ENCODE assay signal across 23 cellular contexts in the genomic region with DNA sequence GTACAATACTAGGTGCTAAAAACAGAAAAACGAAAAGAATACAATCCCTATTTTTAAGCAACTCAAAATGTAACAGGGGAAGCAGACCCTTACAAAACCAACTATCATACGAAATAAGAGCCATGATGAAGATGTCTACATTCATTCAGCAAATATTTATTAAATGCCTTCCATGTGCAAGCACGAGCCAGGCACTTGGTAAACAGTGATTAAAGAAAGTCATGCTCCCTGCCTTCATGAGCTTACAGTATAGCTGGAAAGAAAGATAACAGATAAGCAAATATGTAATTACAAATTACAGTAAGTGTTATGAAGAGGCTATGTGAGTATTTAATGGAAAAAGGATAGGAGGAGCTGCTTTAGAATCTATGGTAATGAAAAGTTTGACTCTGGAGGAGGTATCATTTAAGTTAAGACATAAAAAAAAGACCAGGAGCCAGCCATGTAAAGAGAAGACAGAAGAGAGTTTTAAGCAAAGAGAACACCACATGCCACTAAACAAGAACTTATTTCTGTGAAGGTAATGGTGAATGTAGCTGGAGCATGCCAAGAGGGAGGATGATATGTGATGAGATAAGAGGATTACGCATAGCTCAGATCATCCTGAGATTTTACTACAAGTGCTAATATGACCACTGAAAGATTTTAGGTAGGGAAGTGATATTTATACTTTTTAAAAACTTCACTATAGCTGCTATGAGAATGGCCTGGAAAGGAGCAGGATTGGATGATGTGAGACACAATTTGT. TPM values are rescaled to one million over a fixed set of nuclear protein-coding genes. Genes with fewer than 3 reads are reported as not detected.
"Had no signal": no experiment of that assay in that cellular context is flagged by ENCODE, and none has a peak within 500 bp of the region (broad histone marks: within the 10 kb centered on the region; RNA-seq: fewer than 3 reads in every experiment).

No MANE protein-coding gene starts in this region.

- H3K36me3 ChIP-seq: prostate gland had no signal

- H2AFZ ChIP-seq: neural progenitor cell had no signal

- H3K27ac Mint-ChIP-seq: neural progenitor cell had no signal

- H3K27me3 ChIP-seq: gastrocnemius medialis, heart left ventricle, left lung, neural progenitor cell, right atrium auricular region, tibial artery, vagina had no signal

- H3K9me3 Mint-ChIP-seq: neural progenitor cell had no signal

- H3K9ac ChIP-seq: neural progenitor cell had no signal

- H3K4me2 ChIP-seq: neural progenitor cell had no signal

- ATAC-seq: activated CD4-positive, CD25-positive, alpha-beta regulatory T cell treated with anti-CD3 and anti-CD28 coated beads, Interleukin-2, amount 50 U/mL, for 24 hours; esophagus mucosa; gastrocnemius medialis; heart left ventricle; left lung; stimulated activated naive CD8-positive, alpha-beta T cell treated with anti-CD3 and anti-CD28 coated beads, Interleukin-15, Interleukin-2, amounts not matched to agents 100 U/mL and 50 U/mL, for 24 hours had no signal

- DNase-seq: activated CD4-positive, alpha-beta T cell treated with anti-CD3 and anti-CD28 coated beads, Interleukin-2, amount 50 U/mL, for 1 hour; activated naive CD4-positive, alpha-beta T cell; cerebellar nuclear complex; cortex of kidney; effector CD4-positive, alpha-beta T cell; gastrocnemius medialis; heart left ventricle; left lung; mammary epithelial cell; stimulated activated CD4-positive, alpha-beta T cell treated with anti-CD3 and anti-CD28 coated beads, Interleukin-2, amount 100 ng/mL, for 24 hours; stimulated activated naive CD8-positive, alpha-beta T cell treated with anti-CD3 and anti-CD28 coated beads, Interleukin-15, Interleukin-2, amounts not matched to agents 100 U/mL and 50 U/mL, for 24 hours; substantia nigra; T-helper 9 cell; tibial artery had no signal

- H3K9me3 ChIP-seq: gastrocnemius medialis, heart left ventricle, left lung, prostate gland, right atrium auricular region, tibial artery, vagina had no signal

- H3K4me3 Mint-ChIP-seq: neural progenitor cell had no signal

- FAIRE-seq: astrocyte, bronchial epithelial cell had no signal

- H3K4me1 ChIP-seq: prostate gland had no signal

- H3K27ac ChIP-seq: gastrocnemius medialis, heart left ventricle, left lung, neural progenitor cell, prostate gland, right atrium auricular region, tibial artery, vagina had no signal

- H3K4me3 ChIP-seq: gastrocnemius medialis, heart left ventricle, left lung, neural progenitor cell, prostate gland, right atrium auricular region, tibial artery, vagina had no signal

- H3K4me1 Mint-ChIP-seq: neural progenitor cell had no signal

RNA-seq across cellular contexts. Expression of gene COL12A1, which starts 57.0 kb away (rescaled TPM):
- total RNA-seq: activated CD8-positive, alpha-beta memory T cell treated with anti-CD3 and anti-CD28 coated beads for 36 hours had no signal
